ENCODE assay signal across 14 cellular contexts in the genomic region with DNA sequence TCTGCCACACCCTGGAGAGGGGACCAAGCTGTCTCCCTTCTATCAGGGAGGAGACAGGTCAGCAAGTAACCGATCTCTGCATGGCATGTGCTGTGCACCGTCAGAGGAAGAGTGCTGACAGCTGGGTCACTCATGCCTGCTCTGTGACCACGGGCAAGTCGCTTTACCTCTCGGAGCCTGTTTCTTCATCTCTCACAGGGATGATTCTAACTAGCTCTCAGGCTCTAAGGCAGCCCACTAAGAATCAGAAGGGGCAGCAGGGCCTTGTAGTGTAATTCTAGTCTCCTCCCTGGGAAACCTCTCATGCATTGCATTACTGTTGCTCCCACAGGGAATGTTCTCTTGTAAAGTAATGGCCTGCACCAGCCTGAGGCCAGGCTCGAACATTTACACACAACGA. TPM values are rescaled to one million over a fixed set of nuclear protein-coding genes. Genes with fewer than 3 reads are reported as not detected.
DNase-seq lines count a peak whose midpoint lies in the region; ATAC-seq, FAIRE-seq and TF ChIP-seq lines count a peak whose summit lies in the region.
"Had no signal": no experiment of that assay in that cellular context is flagged by ENCODE, and none has a peak within 500 bp of the region (broad histone marks: within the 10 kb centered on the region; RNA-seq: fewer than 3 reads in every experiment).

No MANE protein-coding gene starts in this region.

- H3K27me3 ChIP-seq in dorsolateral prefrontal cortex = no peaks in the 10 kb centered on the region
- H3K27me3 ChIP-seq in muscle layer of duodenum (ENCODE audit: low read depth, low read length) = no peaks in the 10 kb centered on the region
- H3K27me3 ChIP-seq in thyroid gland = no peaks in the 10 kb centered on the region
- H3K27me3 ChIP-seq: Peyer's patch had no signal

- no peak for TF ChIP-seq POLR2A in thyroid gland (IDR thresholded peaks at IDR 0.05)

- H3K27ac ChIP-seq in dorsolateral prefrontal cortex = peak overlapping the region in 45 of 59 donors; percentile 9 to 99 (median 52)
- peak overlapping the region; percentile 21 for H3K27ac ChIP-seq in muscle layer of duodenum (ENCODE audit: low read length)
- peak overlapping the region; percentile 40 to 98 (median 94) for H3K27ac ChIP-seq in thyroid gland

- TF ChIP-seq CTCF in dorsolateral prefrontal cortex (IDR thresholded peaks at IDR 0.05 in 54 of 56, conservative IDR thresholded peaks at IDR 0.05 in 2 of 56; ENCODE audit: low read depth in 1 of 56, partially characterized antibody in 56 of 56) (no peak), thyroid gland (IDR thresholded peaks at IDR 0.05) (no peak)

- no peak overlapping the region for H3K27ac Mint-ChIP-seq in activated naive CD4-positive, alpha-beta T cell treated with anti-CD3 and anti-CD28 coated beads for 36 hours
- H3K27ac Mint-ChIP-seq: activated naive CD4-positive, alpha-beta T cell treated with anti-CD3 and anti-CD28 coated beads, Interleukin-2, amount 10 ng/mL, durations not matched to agents 7 days and 5 days had no signal

- DNase-seq in LHCN-M2 (ENCODE audit: low read depth) (peak; percentile 61), dorsolateral prefrontal cortex (no peak), thyroid gland (no peak), NCI-H146 treated with DMSO at 0.1 percent for 48 hours (lab: John Stamatoyannopoulos, UW; ENCODE audit: unreplicated experiment) (no peak), HTR-8/SVneo (ENCODE audit: insufficient read length, low spot score) (no peak)
- no peak for DNase-seq in activated naive CD4-positive, alpha-beta T cell treated with anti-CD3 and anti-CD28 coated beads for 36 hours
- DNase-seq: activated naive CD4-positive, alpha-beta T cell treated with anti-CD3 and anti-CD28 coated beads, Interleukin-2, amount 10 ng/mL, durations not matched to agents 7 days and 5 days; NCI-H1092 treated with DMSO at 0.1 percent for 48 hours; Peyer's patch; stimulated activated CD4-positive, alpha-beta T cell treated with anti-CD3 and anti-CD28 coated beads, Interleukin-12 subunit alpha, Interleukin-12 subunit beta, amount 100 ng/mL, for 4 hours had no signal

- FAIRE-seq in HTR-8/SVneo (lab: Jason Lieb, UNC) = no peak
- FAIRE-seq: islet of Langerhans had no signal

- H3K4me1 ChIP-seq in muscle layer of duodenum (ENCODE audit: control insufficient read depth in 1 of 2, insufficient read depth in 2 of 2, low read length in 2 of 2) = peaks cover 43 to 76% of the 10 kb centered on the region in 2 donors
- H3K4me1 ChIP-seq in thyroid gland = peaks cover 79 to 93% of the 10 kb centered on the region in 2 donors

- WGBS in thyroid gland, 2 donors = 61 to 66% methylated on average over 5 to 7 of the region's 7 CpGs

- CTCF ChIA-PET in activated naive CD4-positive, alpha-beta T cell treated with anti-CD3 and anti-CD28 coated beads for 36 hours (lab: Charles Lee) = interaction anchor here (1.1 to 2.1 kb wide), 2 partner anchors 16 to 72 kb away, joined by 4 to 6 read pairs; no protein-coding TSS in a partner anchor

- no peak overlapping the region for H3K4me3 ChIP-seq in dorsolateral prefrontal cortex
- H3K4me3 ChIP-seq in muscle layer of duodenum (ENCODE audit: low read depth in 1 of 2, low read length in 2 of 2) = no peak overlapping the region
- no peak overlapping the region for H3K4me3 ChIP-seq in thyroid gland (replicated peaks in 1 of 3)
- H3K4me3 ChIP-seq: Peyer's patch had no signal

- H3K36me3 ChIP-seq in muscle layer of duodenum (ENCODE audit: control insufficient read depth in 1 of 2, insufficient read depth in 2 of 2, low read length in 2 of 2) = peaks cover 6 to 8% of the 10 kb centered on the region in 2 donors
- no peaks in the 10 kb centered on the region for H3K36me3 ChIP-seq in thyroid gland

- no peaks in the 10 kb centered on the region for H3K4me1 Mint-ChIP-seq in activated naive CD4-positive, alpha-beta T cell treated with anti-CD3 and anti-CD28 coated beads for 36 hours (ENCODE audit: low read depth)
- H3K4me1 Mint-ChIP-seq: activated naive CD4-positive, alpha-beta T cell treated with anti-CD3 and anti-CD28 coated beads, Interleukin-2, amount 10 ng/mL, durations not matched to agents 7 days and 5 days had no signal

- H3K36me3 Mint-ChIP-seq in activated naive CD4-positive, alpha-beta T cell treated with anti-CD3 and anti-CD28 coated beads for 36 hours (ENCODE audit: low read depth) = no peaks in the 10 kb centered on the region
- H3K36me3 Mint-ChIP-seq: activated naive CD4-positive, alpha-beta T cell treated with anti-CD3 and anti-CD28 coated beads, Interleukin-2, amount 10 ng/mL, durations not matched to agents 7 days and 5 days had no signal

- no peaks in the 10 kb centered on the region for H3K9me3 Mint-ChIP-seq in activated naive CD4-positive, alpha-beta T cell treated with anti-CD3 and anti-CD28 coated beads for 36 hours
- H3K9me3 Mint-ChIP-seq: activated naive CD4-positive, alpha-beta T cell treated with anti-CD3 and anti-CD28 coated beads, Interleukin-2, amount 10 ng/mL, durations not matched to agents 7 days and 5 days had no signal

- H3K9me3 ChIP-seq in muscle layer of duodenum (ENCODE audit: control insufficient read depth in 1 of 2, low read length in 2 of 2) (no peaks in the 10 kb centered on the region), thyroid gland (no peaks in the 10 kb centered on the region)
- H3K9me3 ChIP-seq: Peyer's patch had no signal

- intact Hi-C loops in dorsolateral prefrontal cortex (cut with DNase I) = no loop called here
- intact Hi-C loops in thyroid gland (cut with DNase I) = no loop called here
- intact Hi-C loops in activated naive CD4-positive, alpha-beta T cell treated with anti-CD3 and anti-CD28 coated beads for 36 hours (cut with micrococcal nuclease) = no loop called here

- no peaks in the 10 kb centered on the region for H3K27me3 Mint-ChIP-seq in activated naive CD4-positive, alpha-beta T cell treated with anti-CD3 and anti-CD28 coated beads for 36 hours (ENCODE audit: low read depth)

- no peak overlapping the region for H3K4me3 Mint-ChIP-seq in activated naive CD4-positive, alpha-beta T cell treated with anti-CD3 and anti-CD28 coated beads for 36 hours
- H3K4me3 Mint-ChIP-seq: activated naive CD4-positive, alpha-beta T cell treated with anti-CD3 and anti-CD28 coated beads, Interleukin-2, amount 10 ng/mL, durations not matched to agents 7 days and 5 days had no signal

- ATAC-seq in HG03354 (IDR thresholded peaks at IDR 0.05; ENCODE audit: poor library complexity, severe bottlenecking, unreplicated experiment) = no peak

RNA-seq across cellular contexts. Expression of a gene that starts 11.9 kb away (rescaled TPM):
- total RNA-seq in LHCN-M2 (2014; rRNA removed) (38.3 and 42.4 TPM in 2 replicates), dorsolateral prefrontal cortex (100 to 1,000 TPM in 60 of 120 experiments, 10 to 100 TPM in 60; 29.3 to 364 (median 99.0) TPM), thyroid gland (100 to 1,000 TPM; 367 to 494 (median 375) TPM)
- polyA plus RNA-seq in LHCN-M2 (2012) = 45.9 TPM
- total RNA-seq in activated naive CD4-positive, alpha-beta T cell treated with anti-CD3 and anti-CD28 coated beads for 36 hours = 1 to 10 TPM; 3.1 to 3.3 TPM
- polyA plus RNA-seq: neural cell had no signal

Comparison
In these comparisons a context has a peak if more than half of its experiments do, and no peak if none do; other contexts are left out.
1. H3K27ac ChIP-seq: peak in every context shown above with its lines; median percentile 94 in thyroid gland; 52 in dorsolateral prefrontal cortex; 21 in muscle layer of duodenum.